22 cellular contexts compared by ENCODE assay signal in the genomic region with DNA sequence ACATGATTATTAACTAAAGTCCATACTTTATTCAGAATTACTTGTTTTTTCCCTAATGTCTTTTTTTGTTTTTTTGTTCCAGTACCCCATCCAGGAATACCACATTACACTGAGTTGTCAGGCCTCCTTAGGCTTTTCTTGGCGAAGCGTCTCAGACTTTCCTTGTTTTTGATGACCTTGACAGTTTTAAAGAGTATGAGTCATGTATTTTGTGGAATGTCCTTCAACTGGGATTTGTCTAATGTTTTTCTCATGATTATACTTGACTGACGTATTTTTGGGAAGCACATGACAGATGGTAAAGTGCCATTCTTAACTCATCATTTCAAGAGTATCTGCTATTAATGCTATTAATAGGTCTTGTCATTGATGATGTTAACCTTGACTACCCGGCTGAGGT. TPM values are rescaled to one million over a fixed set of nuclear protein-coding genes. Genes with fewer than 3 reads are reported as not detected.
A peak's percentile ranks its signal among the peaks of the same experiment; 100 is the strongest.
DNase-seq lines count a peak whose midpoint lies in the region; ATAC-seq and TF ChIP-seq lines count a peak whose summit lies in the region.
"Had no signal": no experiment of that assay in that cellular context is flagged by ENCODE, and none has a peak within 500 bp of the region (broad histone marks: within the 10 kb centered on the region; RNA-seq: fewer than 3 reads in every experiment).

No MANE protein-coding gene starts in this region.

- in situ Hi-C loops in ACHN (cut with HindIII; ENCODE audit: low pct_ligation_motif_present, low pct_unique_long_range_greater_than_20kb, low sequenced_read_pairs), result no loop called here

- H3K27ac ChIP-seq in coronary artery, result peak overlapping the region; percentile 19 to 36
- H3K27ac ChIP-seq: gastroesophageal sphincter, upper lobe of left lung had no signal

- no peak for TF ChIP-seq CTCF in coronary artery (IDR thresholded peaks at IDR 0.05)

- ATAC-seq in GM21786 (IDR thresholded peaks at IDR 0.05; ENCODE audit: unreplicated experiment) (no peak), HG03460 (IDR thresholded peaks at IDR 0.05; ENCODE audit: unreplicated experiment) (no peak)
- ATAC-seq: activated naive CD8-positive, alpha-beta T cell treated with anti-CD3 and anti-CD28 coated beads, Interleukin-2, amount 50 U/mL, for 24 hours; gastroesophageal sphincter; mucosa of descending colon had no signal

- no peak overlapping the region for H3K4me3 ChIP-seq in coronary artery
- H3K4me3 ChIP-seq: gastroesophageal sphincter, mucosa of descending colon, upper lobe of left lung had no signal

- DNase-seq in COLO829 (ENCODE audit: low spot score), result peak; percentile 51
- DNase-seq in NCI-H226, result peak; percentile 24
- DNase-seq in coronary artery (ENCODE audit: low spot score), result no peak
- peak; percentile 73 for DNase-seq in renal cortical epithelial cell (ENCODE audit: low read depth)
- DNase-seq in NCI-H82 (lab: John Stamatoyannopoulos, UW), result no peak
- DNase-seq in ACHN, result no peak
- DNase-seq: activated CD4-positive, alpha-beta T cell treated with anti-CD3 and anti-CD28 coated beads for 4 hours; activated naive CD8-positive, alpha-beta T cell treated with anti-CD3 and anti-CD28 coated beads, Interleukin-2, amount 50 U/mL, for 24 hours; activated T-cell treated with anti-CD3 and anti-CD28 coated beads, Interleukin-2, amount 50 U/mL, for 24 hours; C1 segment of cervical spinal cord; DMS79 treated with DMSO at 0.1 percent for 48 hours; effector CD4-positive, alpha-beta T cell; immature natural killer cell; Karpas-422; mucosa of descending colon; NCI-H1694; NCI-H526; stimulated activated CD4-positive, alpha-beta T cell treated with anti-CD3 and anti-CD28 coated beads, Interleukin-2, amount 100 ng/mL, for 48 hours; upper lobe of left lung had no signal

RNA-seq across cellular contexts. Expression of a gene that starts 23.6 kb away (rescaled TPM):
- total RNA-seq in renal cortical epithelial cell, result 3.8 and 6.0 TPM in 2 replicates

Comparison
In these comparisons a context has a peak if more than half of its experiments do, and no peak if none do; other contexts are left out.
1. DNase-seq: peak in COLO829 (single experiment), NCI-H226 (single experiment) and renal cortical epithelial cell (single experiment); none in coronary artery (single experiment), NCI-H82 (single experiment) and ACHN (single experiment).